In the genomic region with DNA sequence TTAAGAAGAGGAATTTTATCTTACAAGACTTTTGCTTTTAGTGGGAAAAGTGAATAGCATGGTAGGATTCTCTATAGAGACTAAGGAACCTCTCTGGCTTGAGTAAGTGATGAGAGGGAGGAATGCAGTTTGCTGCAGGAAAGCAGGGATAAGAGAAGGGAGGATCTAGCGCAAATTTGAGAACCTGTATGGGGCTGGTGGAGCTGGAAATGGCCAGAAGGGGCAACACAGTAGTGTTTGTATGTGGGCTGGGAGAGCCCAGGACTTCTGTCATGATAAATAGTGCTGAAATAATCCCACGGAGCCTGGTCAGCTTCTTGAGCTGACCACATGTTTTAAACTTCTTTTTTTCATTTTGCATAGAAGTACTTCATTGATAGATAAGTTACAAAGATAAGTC, we compare ENCODE assay signal across 1 cellular context.
TF ChIP-seq lines count a peak whose summit lies in the region.

No MANE protein-coding gene starts in this region.

TF ChIP-seq in HepG2, 621 proteins besides CTCF, POLR2A, EP300 and RAD21:
- TF ChIP-seq, protein P1, sequence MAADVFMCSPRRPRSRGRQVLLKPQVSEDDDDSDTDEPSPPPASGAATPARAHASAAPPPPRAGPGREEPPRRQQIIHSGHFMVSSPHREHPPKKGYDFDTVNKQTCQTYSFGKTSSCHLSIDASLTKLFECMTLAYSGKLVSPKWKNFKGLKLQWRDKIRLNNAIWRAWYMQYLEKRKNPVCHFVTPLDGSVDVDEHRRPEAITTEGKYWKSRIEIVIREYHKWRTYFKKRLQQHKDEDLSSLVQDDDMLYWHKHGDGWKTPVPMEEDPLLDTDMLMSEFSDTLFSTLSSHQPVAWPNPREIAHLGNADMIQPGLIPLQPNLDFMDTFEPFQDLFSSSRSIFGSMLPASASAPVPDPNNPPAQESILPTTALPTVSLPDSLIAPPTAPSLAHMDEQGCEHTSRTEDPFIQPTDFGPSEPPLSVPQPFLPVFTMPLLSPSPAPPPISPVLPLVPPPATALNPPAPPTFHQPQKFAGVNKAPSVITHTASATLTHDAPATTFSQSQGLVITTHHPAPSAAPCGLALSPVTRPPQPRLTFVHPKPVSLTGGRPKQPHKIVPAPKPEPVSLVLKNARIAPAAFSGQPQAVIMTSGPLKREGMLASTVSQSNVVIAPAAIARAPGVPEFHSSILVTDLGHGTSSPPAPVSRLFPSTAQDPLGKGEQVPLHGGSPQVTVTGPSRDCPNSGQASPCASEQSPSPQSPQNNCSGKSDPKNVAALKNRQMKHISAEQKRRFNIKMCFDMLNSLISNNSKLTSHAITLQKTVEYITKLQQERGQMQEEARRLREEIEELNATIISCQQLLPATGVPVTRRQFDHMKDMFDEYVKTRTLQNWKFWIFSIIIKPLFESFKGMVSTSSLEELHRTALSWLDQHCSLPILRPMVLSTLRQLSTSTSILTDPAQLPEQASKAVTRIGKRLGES (CRISPR knock-in tag; IDR thresholded peaks at IDR 0.05; ENCODE audit: borderline replicate concordance), result no peak
- no peak for TF ChIP-seq MXD4 (CRISPR knock-in tag; IDR thresholded peaks at IDR 0.05)
- TF ChIP-seq NR2F6 (IDR thresholded peaks at IDR 0.05), result no peak
- TF ChIP-seq NR2F6 (CRISPR knock-in tag; IDR thresholded peaks at IDR 0.05), result no peak
- no peak for TF ChIP-seq MBNL3 (CRISPR knock-in tag; conservative IDR thresholded peaks at IDR 0.05)
- TF ChIP-seq MYNN (CRISPR knock-in tag; IDR thresholded peaks at IDR 0.05; ENCODE audit: low read depth), result no peak
- no peak for TF ChIP-seq SETDB1 (CRISPR knock-in tag; IDR thresholded peaks at IDR 0.05; ENCODE audit: borderline replicate concordance)
- no peak for TF ChIP-seq ZNF3 (CRISPR knock-in tag; IDR thresholded peaks at IDR 0.05)
- TF ChIP-seq ADNP (CRISPR knock-in tag; IDR thresholded peaks at IDR 0.05), result no peak
- TF ChIP-seq RFXAP (CRISPR knock-in tag; IDR thresholded peaks at IDR 0.05; ENCODE audit: borderline replicate concordance), result no peak
- TF ChIP-seq ZSCAN9 (CRISPR knock-in tag; IDR thresholded peaks at IDR 0.05; ENCODE audit: borderline replicate concordance), result no peak
- TF ChIP-seq, protein P2, sequence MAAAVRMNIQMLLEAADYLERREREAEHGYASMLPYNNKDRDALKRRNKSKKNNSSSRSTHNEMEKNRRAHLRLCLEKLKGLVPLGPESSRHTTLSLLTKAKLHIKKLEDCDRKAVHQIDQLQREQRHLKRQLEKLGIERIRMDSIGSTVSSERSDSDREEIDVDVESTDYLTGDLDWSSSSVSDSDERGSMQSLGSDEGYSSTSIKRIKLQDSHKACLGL (CRISPR knock-in tag; IDR thresholded peaks at IDR 0.05), result no peak
TF ChIP-seq in HepG2: peak in this region for 0.
